Comparison of ENCODE assay signal across 12 cellular contexts in genomic region chr18:13481820-13482640, GRCh38.
DNase-seq lines count a peak whose midpoint lies in the region; ATAC-seq, FAIRE-seq and TF ChIP-seq lines count a peak whose summit lies in the region.
"Had no signal": no experiment of that assay in that cellular context is flagged by ENCODE, and none has a peak within 500 bp of the region (broad histone marks: within the 10 kb centered on the region; RNA-seq: fewer than 3 reads in every experiment).

No MANE protein-coding gene starts in this region.

- no peaks in the 10 kb centered on the region for H3K9me3 ChIP-seq in gastroesophageal sphincter
- H3K9me3 ChIP-seq: ascending aorta had no signal

- H3K9me3 Mint-ChIP-seq in central memory CD8-positive, alpha-beta T cell = no peaks in the 10 kb centered on the region

- H3K4me1 Mint-ChIP-seq in central memory CD8-positive, alpha-beta T cell = peaks cover 38% of the 10 kb centered on the region

- H3K36me3 ChIP-seq in gastroesophageal sphincter = peaks cover 0 to 15% of the 10 kb centered on the region in 2 donors

- peak overlapping the region; percentile 72 for H3K27ac Mint-ChIP-seq in central memory CD8-positive, alpha-beta T cell (ENCODE audit: low read depth)

- ATAC-seq in GM19397 (IDR thresholded peaks at IDR 0.05; ENCODE audit: unreplicated experiment) (peak; percentile 89), HG03060 (IDR thresholded peaks at IDR 0.05; ENCODE audit: low read depth, unreplicated experiment) (peak; percentile 66), gastroesophageal sphincter (no peak)
- no peak for ATAC-seq in central memory CD8-positive, alpha-beta T cell (replicated peaks; ENCODE audit: extremely low read depth, poor library complexity, severe bottlenecking)

- H3K36me3 Mint-ChIP-seq in central memory CD8-positive, alpha-beta T cell (ENCODE audit: insufficient read depth) = peaks cover under 1% of the 10 kb centered on the region

- DNase-seq in GM12892 (ENCODE audit: insufficient read length) = peak; percentile 42
- DNase-seq in central memory CD8-positive, alpha-beta T cell (ENCODE audit: low spot score in 2 of 2) = no peak
- no peak for DNase-seq in NCI-H2196 treated with DMSO at 0.1 percent for 48 hours (lab: John Stamatoyannopoulos, UW; ENCODE audit: unreplicated experiment)
- no peak for DNase-seq in activated CD4-positive, alpha-beta T cell treated with anti-CD3 and anti-CD28 coated beads, Interleukin-2, amount 50 U/mL, for 4 hours
- DNase-seq in HuH-7.5 (ENCODE audit: low spot score) = no peak
- DNase-seq: foreskin melanocyte had no signal

- FAIRE-seq in GM12892 (lab: Jason Lieb, UNC) = peak; percentile 5
- FAIRE-seq: G401.6 had no signal

- H3K4me3 Mint-ChIP-seq in central memory CD8-positive, alpha-beta T cell = no peak overlapping the region

- H3K27ac ChIP-seq in gastroesophageal sphincter = no peak overlapping the region
- H3K27ac ChIP-seq: SK-N-MC had no signal

- no peaks in the 10 kb centered on the region for H3K4me1 ChIP-seq in gastroesophageal sphincter

- no peaks in the 10 kb centered on the region for H3K27me3 Mint-ChIP-seq in central memory CD8-positive, alpha-beta T cell

- H3K4me3 ChIP-seq in gastroesophageal sphincter = no peak overlapping the region
- H3K4me3 ChIP-seq: ascending aorta, SK-N-MC had no signal

- no peak for TF ChIP-seq EP300 in gastroesophageal sphincter (IDR thresholded peaks at IDR 0.05)

- no peak for TF ChIP-seq CTCF in gastroesophageal sphincter (IDR thresholded peaks at IDR 0.05)

- TF ChIP-seq POLR2A in GM12892 (IDR thresholded peaks at IDR 0.05; ENCODE audit: low read depth, low read length) (no peak), gastroesophageal sphincter (IDR thresholded peaks at IDR 0.05) (no peak)

- H3K27me3 ChIP-seq in gastroesophageal sphincter = no peaks in the 10 kb centered on the region
- H3K27me3 ChIP-seq: ascending aorta had no signal

- 90 to 96% methylated on average over 2 to 7 of the region's 15 CpGs for WGBS in gastroesophageal sphincter (ENCODE audit: low coverage in 1 of 2), 2 donors

Comparison
In these comparisons a context has a peak if more than half of its experiments do, and no peak if none do; other contexts are left out.
1. ATAC-seq: peak in GM19397 (single experiment) and HG03060 (single experiment); none in central memory CD8-positive, alpha-beta T cell (single experiment) and gastroesophageal sphincter (single experiment).